In the genomic region with DNA sequence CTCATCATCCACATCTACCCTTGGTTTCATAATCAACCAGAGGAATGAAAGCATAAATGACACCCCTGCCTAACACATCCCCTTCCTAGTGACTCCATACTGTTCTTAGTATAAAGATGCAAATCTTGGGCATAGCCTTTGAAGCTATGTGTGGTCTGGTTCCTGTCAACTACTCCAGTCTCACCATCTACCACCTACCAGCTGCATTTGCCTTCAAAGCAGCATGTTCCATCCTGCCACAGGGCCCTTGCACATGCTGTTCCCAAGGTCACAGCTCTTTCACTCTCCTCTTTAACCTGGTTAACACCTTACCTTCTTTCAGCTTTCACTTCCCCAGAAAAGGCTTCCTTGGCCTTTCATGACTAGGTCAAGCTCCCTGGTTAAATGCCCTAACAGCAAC, we compare ENCODE assay signal across 15 cellular contexts.
DNase-seq lines count a peak whose midpoint lies in the region; ATAC-seq, FAIRE-seq and TF ChIP-seq lines count a peak whose summit lies in the region.
"Had no signal": no experiment of that assay in that cellular context is flagged by ENCODE, and none has a peak within 500 bp of the region (broad histone marks: within the 10 kb centered on the region; RNA-seq: fewer than 3 reads in every experiment).

No MANE protein-coding gene starts in this region.

- H3K79me2 ChIP-seq in HepG2 (ENCODE audit: insufficient read depth, low read length), result no peaks in the 10 kb centered on the region
- no peaks in the 10 kb centered on the region for H3K79me2 ChIP-seq in osteoblast (ENCODE audit: insufficient read depth, low read length)

- H3K9me3 Mint-ChIP-seq in T-cell, result no peaks in the 10 kb centered on the region
- H3K9me3 Mint-ChIP-seq: endodermal cell had no signal

- H3K4me3 ChIP-seq in HepG2 (replicated peaks in 1 of 3; ENCODE audit: insufficient read depth in 1 of 3, low read depth in 2 of 3, low read length in 3 of 3) (no peak overlapping the region), right lobe of liver (no peak overlapping the region), mesenchymal stem cell (ENCODE audit: insufficient read depth in 1 of 2, low read depth in 1 of 2, low read length in 2 of 2) (no peak overlapping the region), uterus (no peak overlapping the region), osteoblast (ENCODE audit: insufficient read depth, low read length) (no peak overlapping the region)
- H3K4me3 ChIP-seq: cardiac muscle cell, upper lobe of right lung had no signal

- H3K4me3 Mint-ChIP-seq in T-cell, result no peak overlapping the region
- H3K4me3 Mint-ChIP-seq: endodermal cell, WTC11 had no signal

- no peak overlapping the region for H3K9ac ChIP-seq in HepG2 (ENCODE audit: insufficient read depth, low read depth, low read length)
- no peak overlapping the region for H3K9ac ChIP-seq in mesenchymal stem cell (ENCODE audit: low read length)

- no peak overlapping the region for H3K18ac ChIP-seq in mesenchymal stem cell (ENCODE audit: low read depth in 1 of 2, low read length in 2 of 2)

- no peak overlapping the region for H3K23ac ChIP-seq in mesenchymal stem cell (ENCODE audit: low read length in 2 of 2)

- no peak overlapping the region for H2AK5ac ChIP-seq in mesenchymal stem cell (ENCODE audit: low read length, severe bottlenecking)

- H3K9me3 ChIP-seq in HepG2 (ENCODE audit: low read length), result no peaks in the 10 kb centered on the region
- no peaks in the 10 kb centered on the region for H3K9me3 ChIP-seq in right lobe of liver
- no peaks in the 10 kb centered on the region for H3K9me3 ChIP-seq in mesenchymal stem cell (ENCODE audit: control insufficient read depth, low read length)
- H3K9me3 ChIP-seq in uterus, result no peaks in the 10 kb centered on the region
- no peaks in the 10 kb centered on the region for H3K9me3 ChIP-seq in osteoblast (ENCODE audit: low read depth, low read length)
- H3K9me3 ChIP-seq: upper lobe of right lung had no signal

- H3K27me3 ChIP-seq in HepG2 (ENCODE audit: control insufficient read depth in 1 of 2, insufficient read depth in 2 of 2, low read length in 2 of 2) (no peaks in the 10 kb centered on the region), right lobe of liver (no peaks in the 10 kb centered on the region), mesenchymal stem cell (ENCODE audit: control insufficient read depth in 1 of 2, insufficient read depth in 1 of 2, low read length in 2 of 2) (peaks cover 0 to 6% of the 10 kb centered on the region in 2 experiments), uterus (no peaks in the 10 kb centered on the region), osteoblast (ENCODE audit: insufficient read depth, low read length) (peaks cover 4% of the 10 kb centered on the region)
- H3K27me3 ChIP-seq: cardiac muscle cell, upper lobe of right lung had no signal

- H3K27ac ChIP-seq in HepG2 (ENCODE audit: extremely low read length, insufficient read depth, low read length) (no peak overlapping the region), right lobe of liver (no peak overlapping the region), mesenchymal stem cell (ENCODE audit: low read length, poor library complexity, severe bottlenecking) (no peak overlapping the region), uterus (peak overlapping the region; percentile 37 to 79), osteoblast (ENCODE audit: low read depth, low read length) (no peak overlapping the region)
- H3K27ac ChIP-seq: cardiac muscle cell, upper lobe of right lung had no signal

- peak overlapping the region in 1 of 2 experiments; percentile 39 for H2BK12ac ChIP-seq in mesenchymal stem cell (ENCODE audit: low read length in 2 of 2)

- in situ Hi-C loops in HepG2 (cut with HindIII; ENCODE audit: extremely low pct_ligation_motif_present, low pct_unique_long_range_greater_than_20kb), result no loop called here

- BruUV-seq in HepG2 (replicated peaks; lab: Mats Ljungman, UMichigan), result no TSS peak

- CTCF ChIA-PET in HepG2 (lab: Yijun Ruan, JAX; ENCODE audit: low intra/inter-chr PET ratio, low total read pairs) (no interaction called here), T-cell (lab: Charles Lee) (interaction anchor here in 1 of 2 donors (1.3 kb wide), 1 partner anchor 51 kb away, joined by 3 read pairs; no protein-coding TSS in a partner anchor)

- no peaks in the 10 kb centered on the region for H3K79me1 ChIP-seq in mesenchymal stem cell (replicated peaks; ENCODE audit: low read length, poor library complexity, severe bottlenecking)

- no peaks in the 10 kb centered on the region for H3K27me3 Mint-ChIP-seq in T-cell
- H3K27me3 Mint-ChIP-seq: progenitor cell of endocrine pancreas had no signal

- H3K4me1 ChIP-seq in HepG2 (ENCODE audit: insufficient read depth, low read length), result peaks cover 41% of the 10 kb centered on the region
- H3K4me1 ChIP-seq in right lobe of liver, result no peaks in the 10 kb centered on the region
- peaks cover 4% of the 10 kb centered on the region for H3K4me1 ChIP-seq in mesenchymal stem cell (ENCODE audit: control insufficient read depth, insufficient read depth, low read depth, low read length)
- H3K4me1 ChIP-seq in uterus, result no peaks in the 10 kb centered on the region
- H3K4me1 ChIP-seq in osteoblast (ENCODE audit: insufficient read depth, low read length), result peaks cover 11% of the 10 kb centered on the region
- H3K4me1 ChIP-seq: upper lobe of right lung had no signal

- peak overlapping the region; percentile 36 for H2BK15ac ChIP-seq in mesenchymal stem cell (ENCODE audit: low read depth, poor library complexity, severe bottlenecking)

- H2BK5ac ChIP-seq in mesenchymal stem cell (ENCODE audit: low read depth, low read length, poor library complexity, severe bottlenecking), result no peak overlapping the region

- H3K27ac Mint-ChIP-seq in T-cell, result peak overlapping the region; percentile 13 to 59
- H3K27ac Mint-ChIP-seq: endodermal cell, progenitor cell of endocrine pancreas, WTC11 had no signal

- H4K8ac ChIP-seq in mesenchymal stem cell (ENCODE audit: low read length), result no peak overlapping the region

- TF ChIP-seq CTCF in HepG2 (CRISPR knock-in tag; IDR thresholded peaks at IDR 0.05), result no peak
- TF ChIP-seq CTCF in right lobe of liver (IDR thresholded peaks at IDR 0.05), result no peak
- no peak for TF ChIP-seq CTCF in uterus (IDR thresholded peaks at IDR 0.05)
- no peak for TF ChIP-seq CTCF in osteoblast (IDR thresholded peaks at IDR 0.05; ENCODE audit: extremely low read depth, low read depth, low read length)

- H3K4me2 ChIP-seq in HepG2 (ENCODE audit: low read depth, low read length) (no peak overlapping the region), mesenchymal stem cell (ENCODE audit: low read length, poor library complexity, severe bottlenecking) (no peak overlapping the region), osteoblast (ENCODE audit: insufficient read depth, low read length) (no peak overlapping the region)

- H3K4ac ChIP-seq in mesenchymal stem cell (ENCODE audit: low read depth in 1 of 2, low read length in 2 of 2), result no peak overlapping the region

- intact Hi-C loops in HepG2 (cut with micrococcal nuclease; ENCODE audit: unreplicated experiment), result no loop called here
- intact Hi-C loops in right lobe of liver (cut with DNase I), result no loop called here
- intact Hi-C loops in uterus (cut with DNase I; ENCODE audit: low total_unique reads), result no loop called here

- H2AFZ ChIP-seq in HepG2 (ENCODE audit: low read length) (no peak overlapping the region), mesenchymal stem cell (ENCODE audit: low read depth, low read length) (no peak overlapping the region), osteoblast (ENCODE audit: low read length) (no peak overlapping the region)

- H2BK120ac ChIP-seq in mesenchymal stem cell (ENCODE audit: low read depth, low read length), result no peak overlapping the region

- H3K36me3 Mint-ChIP-seq in T-cell, result peaks cover 18% of the 10 kb centered on the region
- H3K36me3 Mint-ChIP-seq: WTC11 had no signal

- no peaks in the 10 kb centered on the region for H3K36me3 ChIP-seq in HepG2 (replicated peaks in 1 of 2; ENCODE audit: control insufficient read depth in 1 of 2, insufficient read depth in 2 of 2, low read length in 2 of 2)
- H3K36me3 ChIP-seq in right lobe of liver, result no peaks in the 10 kb centered on the region
- no peaks in the 10 kb centered on the region for H3K36me3 ChIP-seq in mesenchymal stem cell (ENCODE audit: control insufficient read depth in 1 of 2, insufficient read depth in 2 of 2, low read depth in 1 of 2, low read length in 2 of 2)
- no peaks in the 10 kb centered on the region for H3K36me3 ChIP-seq in uterus
- no peaks in the 10 kb centered on the region for H3K36me3 ChIP-seq in osteoblast (ENCODE audit: insufficient read depth, low read length)
- H3K36me3 ChIP-seq: cardiac muscle cell, upper lobe of right lung had no signal

- no peak for TF ChIP-seq EP300 in HepG2 (IDR thresholded peaks at IDR 0.05; ENCODE audit: low read depth in 2 of 2, low read length in 2 of 2)
- no peak for TF ChIP-seq EP300 in HepG2 (CRISPR knock-in tag; IDR thresholded peaks at IDR 0.05; ENCODE audit: borderline replicate concordance)

- no peak overlapping the region for H4K91ac ChIP-seq in mesenchymal stem cell (ENCODE audit: low read length)

- ATAC-seq in HepG2, result no peak
- ATAC-seq in right lobe of liver, result no peak
- ATAC-seq in T-cell (replicated peaks in 1 of 4), result no peak
- no peak for ATAC-seq in HG03457 (IDR thresholded peaks at IDR 0.05; ENCODE audit: unreplicated experiment)
- ATAC-seq: upper lobe of right lung, WTC11 had no signal

- DNase-seq in HepG2 (ENCODE audit: low spot score) (no peak), right lobe of liver (no peak), T-cell (no peak), mesenchymal stem cell (no peak), uterus (no peak), ecto neural progenitor cell (ENCODE audit: low spot score) (no peak), osteoblast (ENCODE audit: insufficient read length, low spot score, missing footprints) (no peak)
- DNase-seq: endodermal cell, GOT3, NCI-H82, upper lobe of right lung had no signal

- FAIRE-seq in HepG2 (lab: Jason Lieb, UNC), result no peak

- peaks cover 74 to 90% (median 79%) of the 10 kb centered on the region in 3 donors for H3K4me1 Mint-ChIP-seq in T-cell

- TF ChIP-seq RAD21 in HepG2 (CRISPR knock-in tag; IDR thresholded peaks at IDR 0.05), result no peak

- no peak overlapping the region for H3K14ac ChIP-seq in mesenchymal stem cell (ENCODE audit: low read length in 2 of 2)

- POLR2A ChIA-PET in HepG2 (lab: Yijun Ruan, JAX), result no interaction called here
- POLR2A ChIA-PET in T-cell (lab: Charles Lee), result no interaction called here

- H4K20me1 ChIP-seq in HepG2 (ENCODE audit: insufficient read depth, low read length) (no peaks in the 10 kb centered on the region), osteoblast (ENCODE audit: insufficient read depth, low read length) (no peaks in the 10 kb centered on the region)

- TF ChIP-seq POLR2A in HepG2 (IDR thresholded peaks at IDR 0.05; ENCODE audit: insufficient read depth in 1 of 2, low read depth in 2 of 2, low read length in 2 of 2) (no peak), right lobe of liver (IDR thresholded peaks at IDR 0.05) (no peak), uterus (IDR thresholded peaks at IDR 0.05) (no peak)

TF ChIP-seq in HepG2, 621 proteins besides CTCF, POLR2A, EP300 and RAD21 (continues in another document):
- TF ChIP-seq ZFAT (CRISPR knock-in tag; conservative IDR thresholded peaks at IDR 0.05), result no peak
- TF ChIP-seq GLI4 (CRISPR knock-in tag; IDR thresholded peaks at IDR 0.05; ENCODE audit: borderline replicate concordance), result no peak

Comparison
In these comparisons a context has a peak if more than half of its experiments do, and no peak if none do; other contexts are left out.
1. H3K27ac ChIP-seq: peak in uterus (2 of 2); none in HepG2 (single experiment), right lobe of liver (0 of 3), mesenchymal stem cell (single experiment) and osteoblast (single experiment).